Comparison of ENCODE assay signal across 28 cellular contexts in the genomic region with DNA sequence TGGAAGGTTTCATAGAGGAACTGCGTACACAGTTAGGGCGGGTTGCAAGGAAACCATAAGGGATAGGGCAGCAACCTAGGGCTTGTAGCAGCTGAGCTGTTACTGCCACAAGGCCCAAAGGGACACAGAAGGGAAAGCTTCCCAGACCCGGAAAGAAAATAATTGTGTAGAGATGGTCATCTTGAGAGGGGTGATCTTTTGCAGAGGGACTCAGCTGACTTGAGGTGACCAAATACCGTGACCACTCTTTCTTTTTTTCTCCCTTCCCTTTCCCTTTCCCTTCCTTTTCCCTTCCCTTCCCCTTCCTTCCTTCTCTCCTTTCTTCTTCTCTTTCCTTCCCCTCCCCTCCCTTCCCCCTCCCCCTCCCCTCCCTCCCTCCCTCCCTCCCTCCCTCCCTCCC.
"Had no signal": no experiment of that assay in that cellular context is flagged by ENCODE, and none has a peak within 500 bp of the region (broad histone marks: within the 10 kb centered on the region; RNA-seq: fewer than 3 reads in every experiment).

No MANE protein-coding gene starts in this region.

- H3K27ac Mint-ChIP-seq: activated CD8-positive, alpha-beta T cell treated with anti-CD3 and anti-CD28 coated beads for 36 hours; activated naive CD4-positive, alpha-beta T cell treated with anti-CD3 and anti-CD28 coated beads for 36 hours; activated naive CD4-positive, alpha-beta T cell treated with anti-CD3 and anti-CD28 coated beads, Interleukin-2, amount 50 U/mL, for 72 hours; activated T-cell treated with anti-CD3 and anti-CD28 coated beads, Interleukin-2, amount 50 U/mL, for 24 hours; activated T-helper 1 cell treated with anti-CD3 and anti-CD28 coated beads, Interleukin-12 subunit alpha, Interleukin-12 subunit beta, Interleukin-2, Interleukin-4 antibody, amounts not matched to agents 30 ng/mL and 10 ng/mL and 1 ng/mL, durations not matched to agents 14 hours and 24 hours and 36 hours had no signal

- H3K9me3 ChIP-seq: adrenal gland, body of pancreas, breast epithelium, SJCRH30 had no signal

- H3K4me3 ChIP-seq: adrenal gland, body of pancreas, breast epithelium, SJCRH30, SK-N-MC had no signal

- H3K4me1 ChIP-seq: adrenal gland, body of pancreas, breast epithelium, SJCRH30 had no signal

- H3K4me3 Mint-ChIP-seq: activated CD4-positive, alpha-beta T cell treated with anti-CD3 and anti-CD28 coated beads, Interleukin-2, amount 10 ng/mL, durations not matched to agents 24 days and 14 days; activated CD8-positive, alpha-beta T cell treated with anti-CD3 and anti-CD28 coated beads for 36 hours; activated naive CD4-positive, alpha-beta T cell treated with anti-CD3 and anti-CD28 coated beads for 36 hours; activated T-cell treated with anti-CD3 and anti-CD28 coated beads, Interleukin-2, amount 50 U/mL, for 24 hours; activated T-helper 1 cell treated with anti-CD3 and anti-CD28 coated beads, Interleukin-12 subunit alpha, Interleukin-12 subunit beta, Interleukin-2, Interleukin-4 antibody, amounts not matched to agents 30 ng/mL and 10 ng/mL and 1 ng/mL, durations not matched to agents 14 hours and 24 hours and 36 hours had no signal

- H3K27ac ChIP-seq: adrenal gland, body of pancreas, breast epithelium, KMS-11, SJCRH30, SK-N-MC had no signal

- H3K4me1 Mint-ChIP-seq: activated CD4-positive, alpha-beta T cell treated with anti-CD3 and anti-CD28 coated beads, Interleukin-2, amount 10 ng/mL, durations not matched to agents 24 days and 14 days had no signal

- H3K36me3 ChIP-seq: adrenal gland, breast epithelium, SJCRH30 had no signal

- DNase-seq: activated CD4-positive, alpha-beta T cell treated with anti-CD3 and anti-CD28 coated beads, Interleukin-2, amount 10 ng/mL, durations not matched to agents 24 days and 14 days; activated CD4-positive, alpha-beta T cell treated with anti-CD3 and anti-CD28 coated beads, Interleukin-2, amount 50 U/mL, for 4 hours; activated CD8-positive, alpha-beta T cell treated with anti-CD3 and anti-CD28 coated beads for 36 hours; activated gamma-delta T cell treated with Interleukin-2 at 50 U/mL for 16 hours; activated naive CD4-positive, alpha-beta T cell treated with anti-CD3 and anti-CD28 coated beads for 36 hours; activated T-cell treated with anti-CD3 and anti-CD28 coated beads, Interleukin-2, amount 50 U/mL, for 24 hours; adrenal gland; body of pancreas; NCI-H1092 treated with DMSO at 0.1 percent for 48 hours; NCI-H1417; NCI-H146; NCI-H187; NCI-H2029 treated with DMSO at 0.1 percent for 48 hours; NCI-H2107; NCI-H2171; NCI-H510A; NCI-H526; NCI-H748 treated with DMSO at 0.1 percent for 48 hours; NK-92 treated with Interleukin-12 subunit alpha and Interleukin-12 subunit beta, amount 100 ng/mL, for 24 hours; OCI-M1; SHP77; SJCRH30; T1000 had no signal

- H3K9me3 Mint-ChIP-seq: activated CD4-positive, alpha-beta T cell treated with anti-CD3 and anti-CD28 coated beads, Interleukin-2, amount 10 ng/mL, durations not matched to agents 24 days and 14 days; activated naive CD4-positive, alpha-beta T cell treated with anti-CD3 and anti-CD28 coated beads for 36 hours; activated naive CD4-positive, alpha-beta T cell treated with anti-CD3 and anti-CD28 coated beads, Interleukin-2, amount 50 U/mL, for 72 hours; activated T-cell treated with anti-CD3 and anti-CD28 coated beads, Interleukin-2, amount 50 U/mL, for 24 hours; activated T-helper 1 cell treated with anti-CD3 and anti-CD28 coated beads, Interleukin-12 subunit alpha, Interleukin-12 subunit beta, Interleukin-2, Interleukin-4 antibody, amounts not matched to agents 30 ng/mL and 10 ng/mL and 1 ng/mL, durations not matched to agents 14 hours and 24 hours and 36 hours had no signal

- H3K36me3 Mint-ChIP-seq: activated naive CD4-positive, alpha-beta T cell treated with anti-CD3 and anti-CD28 coated beads, Interleukin-2, amount 50 U/mL, for 72 hours had no signal

- ATAC-seq: activated CD8-positive, alpha-beta T cell treated with anti-CD3 and anti-CD28 coated beads for 36 hours; activated naive CD4-positive, alpha-beta T cell treated with anti-CD3 and anti-CD28 coated beads, Interleukin-2, amount 50 U/mL, for 72 hours; body of pancreas had no signal
